ENCODE assay signal across 18 cellular contexts in genomic region chr20:63362426-63363009, GRCh38. TPM values are rescaled to one million over a fixed set of nuclear protein-coding genes. Genes with fewer than 3 reads are reported as not detected.
DNase-seq lines count a peak whose midpoint lies in the region; ATAC-seq and TF ChIP-seq lines count a peak whose summit lies in the region.
"Had no signal": no experiment of that assay in that cellular context is flagged by ENCODE, and none has a peak within 500 bp of the region (broad histone marks: within the 10 kb centered on the region; RNA-seq: fewer than 3 reads in every experiment).

No MANE protein-coding gene starts in this region.

- H3K4me1 Mint-ChIP-seq in Caco-2 (ENCODE audit: low read depth, unreplicated experiment) (peaks cover 15% of the 10 kb centered on the region), nephron progenitor cell (peaks cover 37% of the 10 kb centered on the region)

- no peak overlapping the region for H3K27ac ChIP-seq in HUES64 (ENCODE audit: low read depth, low read length)
- H3K27ac ChIP-seq: C4-2B, HL-60, RWPE1 had no signal

- H3K27ac Mint-ChIP-seq in Caco-2 (ENCODE audit: unreplicated experiment) (peak overlapping the region; percentile 23), nephron progenitor cell (no peak overlapping the region)

- no peaks in the 10 kb centered on the region for H3K9me3 Mint-ChIP-seq in Caco-2 (ENCODE audit: unreplicated experiment)
- H3K9me3 Mint-ChIP-seq in nephron progenitor cell: no peaks in the 10 kb centered on the region

- WGBS in HUES64: 69% methylated on average over 16 of the region's 16 CpGs

- H3K4me3 ChIP-seq in Caco-2 (ENCODE audit: low read depth, low read length) (no peak overlapping the region), HUES64 (ENCODE audit: low read length) (peak overlapping the region; percentile 42; the same call in 1 of the 2 replicates)

- H3K27me3 Mint-ChIP-seq in Caco-2 (ENCODE audit: insufficient read depth, unreplicated experiment): no peaks in the 10 kb centered on the region
- H3K27me3 Mint-ChIP-seq in nephron progenitor cell (ENCODE audit: low read depth, poor library complexity): peaks cover 52% of the 10 kb centered on the region

- POLR2A ChIA-PET in Caco-2 (lab: Charles Lee): no interaction called here

- no peaks in the 10 kb centered on the region for H3K36me3 ChIP-seq in Caco-2 (ENCODE audit: control insufficient read depth, insufficient read depth, low read length)
- H3K36me3 ChIP-seq in HUES64 (ENCODE audit: insufficient read depth, low read length): no peaks in the 10 kb centered on the region

- H3K9me3 ChIP-seq in Caco-2 (no peaks in the 10 kb centered on the region), HUES64 (ENCODE audit: insufficient read depth, low read depth, low read length) (no peaks in the 10 kb centered on the region)

- BruUV-seq in Caco-2 (replicated peaks; lab: Mats Ljungman, UMichigan): no TSS peak

- ATAC-seq in left ventricle myocardium superior: no peak
- ATAC-seq: PC-3 had no signal

- H3K9ac ChIP-seq in HUES64 (ENCODE audit: low read depth, low read length): no peak overlapping the region

- intact Hi-C loops in Caco-2 (cut with micrococcal nuclease; ENCODE audit: unreplicated experiment): no loop called here
- intact Hi-C loops in left ventricle myocardium superior (cut with micrococcal nuclease): no loop called here

- TF ChIP-seq CTCF in Caco-2 (IDR thresholded peaks at IDR 0.05; ENCODE audit: insufficient read depth in 1 of 2, low read depth in 1 of 2, low read length in 1 of 2, severe bottlenecking in 1 of 2, unreplicated experiment in 1 of 2): no peak
- TF ChIP-seq CTCF in nephron progenitor cell (IDR thresholded peaks at IDR 0.05): no peak

- H3K4me3 Mint-ChIP-seq in Caco-2 (ENCODE audit: unreplicated experiment) (no peak overlapping the region), nephron progenitor cell (peak overlapping the region; percentile 52)

- CTCF ChIA-PET in Caco-2 (lab: Charles Lee): interaction anchor here (0.5 to 1.5 kb wide), 5 partner anchors 8 to 348 kb away, joined by 3 to 4 read pairs (median 3); no protein-coding TSS in a partner anchor

- H3K27me3 ChIP-seq in Caco-2 (replicated peaks; ENCODE audit: control insufficient read depth, insufficient read depth, low read length) (no peaks in the 10 kb centered on the region), HUES64 (ENCODE audit: insufficient read depth, low read length) (peaks cover 33% of the 10 kb centered on the region)

- DNase-seq in Caco-2 (no peak), left ventricle myocardium superior (peak; percentile 18), nephron progenitor cell (no peak), HCEC 1CT (no peak), NCI-H345 treated with DMSO at 0.1 percent for 48 hours (lab: John Stamatoyannopoulos, UW; ENCODE audit: unreplicated experiment) (no peak), T1000 (lab: John Stamatoyannopoulos, UW) (no peak)
- DNase-seq in stimulated activated CD4-positive, alpha-beta T cell treated with anti-CD3 and anti-CD28 coated beads, Interleukin-4, amount 100 ng/mL, for 4 hours: no peak
- DNase-seq: KBM-7, NCI-H1417 treated with DMSO at 0.1 percent for 48 hours, NCI-H2029, NCI-H446 treated with DMSO at 0.1 percent for 48 hours, NCI-H82, PC-3 had no signal

- H3K4me1 ChIP-seq in Caco-2: peaks cover 20% of the 10 kb centered on the region
- H3K4me1 ChIP-seq in HUES64 (ENCODE audit: insufficient read depth, low read length): peaks cover 7% of the 10 kb centered on the region; the same call in 1 of the 2 replicates

- H3K36me3 Mint-ChIP-seq in Caco-2 (ENCODE audit: insufficient read depth, unreplicated experiment) (peaks cover 4% of the 10 kb centered on the region), nephron progenitor cell (ENCODE audit: low read depth) (no peaks in the 10 kb centered on the region)

RNA-seq across cellular contexts. Expression of gene CHRNA4, which starts 1.4 kb away (rescaled TPM):
- 0.11 and 0.65 TPM in 2 replicates for total RNA-seq in Caco-2 (2022)
- 0.60 TPM for polyA plus RNA-seq in HUES64 (2013, experiment 1 of 2)
- polyA plus RNA-seq in HUES64 (2013, experiment 2 of 2): 1.7 TPM
- 1.8 TPM for total RNA-seq in left ventricle myocardium superior
- total RNA-seq: PC-3, SK-MEL-5 had no signal
